In genomic region chr6:129345890-129346289, GRCh38 we compare ENCODE assay signal across 16 cellular contexts.
A peak's percentile ranks its signal among the peaks of the same experiment; 100 is the strongest.
DNase-seq lines count a peak whose midpoint lies in the region; FAIRE-seq and TF ChIP-seq lines count a peak whose summit lies in the region.
"Had no signal": no experiment of that assay in that cellular context is flagged by ENCODE, and none has a peak within 500 bp of the region (broad histone marks: within the 10 kb centered on the region; RNA-seq: fewer than 3 reads in every experiment).

No MANE protein-coding gene starts in this region.

- H3K4me3 ChIP-seq in bronchial epithelial cell (ENCODE audit: low read depth, low read length), result no peak overlapping the region

- FAIRE-seq in bronchial epithelial cell (lab: Jason Lieb, UNC), result no peak
- FAIRE-seq: endometrium had no signal

- no peaks in the 10 kb centered on the region for H3K27me3 ChIP-seq in bronchial epithelial cell (ENCODE audit: control insufficient read depth, insufficient read depth, low read length)

- no peaks in the 10 kb centered on the region for H3K36me3 ChIP-seq in bronchial epithelial cell (ENCODE audit: control insufficient read depth, insufficient read depth, low read length)

- DNase-seq in Daoy (ENCODE audit: low read depth) (peak; percentile 81), LHCN-M2 (ENCODE audit: low read depth) (peak; percentile 51), bronchial epithelial cell (ENCODE audit: low read depth) (peak; percentile 90), kidney tubule cell (ENCODE audit: low spot score) (peak; percentile 38), HUDEP-2 (lab: John Stamatoyannopoulos, UW; ENCODE audit: unreplicated experiment in 76 of 76) (no peak), SK-N-DZ (ENCODE audit: low spot score) (no peak), NCI-H1048 (lab: John Stamatoyannopoulos, UW) (no peak)
- DNase-seq: activated B cell treated with CpG ODN at 0.5 μM for 24 hours; activated naive CD4-positive, alpha-beta T cell; CD8-positive, alpha-beta T cell; hippocampal formation; left colon; NCI-H510A treated with DMSO at 0.1 percent for 48 hours; OCI-M1; stimulated activated naive CD8-positive, alpha-beta T cell treated with anti-CD3 and anti-CD28 coated beads, Interleukin-15, Interleukin-2, amounts not matched to agents 100 U/mL and 50 U/mL, for 24 hours had no signal

- TF ChIP-seq CTCF in bronchial epithelial cell (IDR thresholded peaks at IDR 0.05; ENCODE audit: insufficient read depth, low read length, severe bottlenecking), result no peak

Comparison
In these comparisons a context has a peak if more than half of its experiments do, and no peak if none do; other contexts are left out.
1. DNase-seq: peak in Daoy (single experiment), LHCN-M2 (single experiment), bronchial epithelial cell (single experiment) and kidney tubule cell (single experiment); none in HUDEP-2 (0 of 76), SK-N-DZ (single experiment) and NCI-H1048 (single experiment).